9 cellular contexts compared by ENCODE assay signal in genomic region chr10:79488303-79488702, GRCh38. TPM values are rescaled to one million over a fixed set of nuclear protein-coding genes. Genes with fewer than 3 reads are reported as not detected.
DNase-seq lines count a peak whose midpoint lies in the region; ATAC-seq and TF ChIP-seq lines count a peak whose summit lies in the region.
"Had no signal": no experiment of that assay in that cellular context is flagged by ENCODE, and none has a peak within 500 bp of the region (broad histone marks: within the 10 kb centered on the region; RNA-seq: fewer than 3 reads in every experiment).

No MANE protein-coding gene starts in this region.

- peaks cover 10% of the 10 kb centered on the region for H3K4me1 ChIP-seq in RWPE2 (ENCODE audit: insufficient read depth, poor library complexity, severe bottlenecking)
- no peaks in the 10 kb centered on the region for H3K4me1 ChIP-seq in effector memory CD4-positive, alpha-beta T cell (ENCODE audit: control insufficient read depth, insufficient read depth, low read length, poor library complexity, severe bottlenecking)

- H3K36me3 ChIP-seq in RWPE2 (ENCODE audit: low read depth) = no peaks in the 10 kb centered on the region
- H3K36me3 ChIP-seq in effector memory CD4-positive, alpha-beta T cell (ENCODE audit: control insufficient read depth, insufficient read depth, low read length) = no peaks in the 10 kb centered on the region

- H3K27me3 ChIP-seq in RWPE2 (ENCODE audit: insufficient read depth, poor library complexity, severe bottlenecking) = no peaks in the 10 kb centered on the region
- no peaks in the 10 kb centered on the region for H3K27me3 ChIP-seq in effector memory CD4-positive, alpha-beta T cell (replicated peaks; ENCODE audit: control insufficient read depth, insufficient read depth, low read length, poor library complexity, severe bottlenecking)

- ATAC-seq in RWPE2 (ENCODE audit: low read depth) (peak; percentile 99), omental fat pad (ENCODE audit: low FRiP score) (peak; percentile 93), HG02938 (IDR thresholded peaks at IDR 0.05; ENCODE audit: unreplicated experiment) (no peak)
- ATAC-seq: CD8-positive, alpha-beta T cell had no signal

- H3K9me3 ChIP-seq in RWPE2 (ENCODE audit: severe bottlenecking) = no peaks in the 10 kb centered on the region
- no peaks in the 10 kb centered on the region for H3K9me3 ChIP-seq in effector memory CD4-positive, alpha-beta T cell (ENCODE audit: control insufficient read depth, low read length)

- DNase-seq in AG10803 (ENCODE audit: low read depth) = peak; percentile 94
- peak; percentile 78 for DNase-seq in RWPE2 (ENCODE audit: low spot score)
- peak; percentile 93 to 96 for DNase-seq in foreskin fibroblast
- DNase-seq in omental fat pad (ENCODE audit: low spot score) = peak; percentile 57
- no peak for DNase-seq in GM13977 (ENCODE audit: low spot score)
- no peak for DNase-seq in effector memory CD4-positive, alpha-beta T cell
- no peak for DNase-seq in GM19240 (ENCODE audit: insufficient read length, low spot score)

- in situ Hi-C loops in GM13977 (cut with MboI; ENCODE audit: low pct_unique_long_range_greater_than_20kb, low sequenced_read_pairs, unreplicated experiment) = no loop called here

- H3K27ac ChIP-seq in RWPE2 (ENCODE audit: poor library complexity, severe bottlenecking) = no peak overlapping the region
- H3K27ac ChIP-seq in effector memory CD4-positive, alpha-beta T cell (ENCODE audit: insufficient read depth, low read length, poor library complexity, severe bottlenecking) = no peak overlapping the region

- TF ChIP-seq CTCF in AG10803 (conservative IDR thresholded peaks at IDR 0.05; ENCODE audit: low read length) (no peak), RWPE2 (IDR thresholded peaks at IDR 0.05; ENCODE audit: poor library complexity, severe bottlenecking) (no peak), foreskin fibroblast (IDR thresholded peaks at IDR 0.05; ENCODE audit: low read depth, low read length) (no peak), omental fat pad (IDR thresholded peaks at IDR 0.05) (no peak), GM13977 (IDR thresholded peaks at IDR 0.05; ENCODE audit: extremely low read depth, insufficient read depth, missing control alignments) (no peak)

- no peak overlapping the region for H3K4me3 ChIP-seq in AG10803 (ENCODE audit: low read length)
- H3K4me3 ChIP-seq in RWPE2 (ENCODE audit: severe bottlenecking) = no peak overlapping the region
- H3K4me3 ChIP-seq in foreskin fibroblast (ENCODE audit: low read depth in 1 of 2, low read length in 2 of 2) = no peak overlapping the region
- no peak overlapping the region for H3K4me3 ChIP-seq in effector memory CD4-positive, alpha-beta T cell (ENCODE audit: insufficient read depth, low read depth, low read length, poor library complexity, severe bottlenecking)

RNA-seq across cellular contexts. Expression of gene EIF5AL1, which starts 24.0 kb away (rescaled TPM):
- under 1 TPM in 3 of 4 donors, not detected in 1; 0.19 to 0.24 (median 0.19) TPM for total RNA-seq in omental fat pad

RNA-seq across cellular contexts. Expression of gene ZCCHC24, which starts 42.9 kb away (rescaled TPM):
- 10 to 100 TPM; 47.1 to 73.6 (median 55.5) TPM for total RNA-seq in omental fat pad

Comparison
In these comparisons a context has a peak if more than half of its experiments do, and no peak if none do; other contexts are left out.
1. DNase-seq: peak in AG10803 (single experiment), RWPE2 (single experiment), foreskin fibroblast (2 of 2) and omental fat pad (single experiment); none in GM13977 (single experiment), effector memory CD4-positive, alpha-beta T cell (0 of 3) and GM19240 (single experiment).